1 cellular context compared by ENCODE assay signal in genomic region chr4:8402640-8403039, GRCh38.
TF ChIP-seq lines count a peak whose summit lies in the region.

No MANE protein-coding gene starts in this region.

TF ChIP-seq in H1, 55 proteins besides CTCF, POLR2A, EP300 and RAD21:
- TF ChIP-seq JUN (IDR thresholded peaks at IDR 0.05; ENCODE audit: low read depth, low read length) (no peak), CHD7 (IDR thresholded peaks at IDR 0.05; ENCODE audit: insufficient replicate concordance, low read length) (no peak), ASH2L (IDR thresholded peaks at IDR 0.05; ENCODE audit: low read length) (no peak), TAF7 (optimal IDR thresholded peaks at IDR 0.05; ENCODE audit: borderline replicate concordance, low read depth, low read length) (no peak), POLR2AphosphoS5 (IDR thresholded peaks at IDR 0.05; ENCODE audit: low read depth, low read length) (no peak), YY1 (IDR thresholded peaks at IDR 0.05; ENCODE audit: low read depth, low read length) (no peak), RFX5 (IDR thresholded peaks at IDR 0.05; ENCODE audit: borderline replicate concordance, low read depth, low read length) (no peak), ZNF274 (IDR thresholded peaks at IDR 0.05; ENCODE audit: borderline replicate concordance, extremely low read depth, low read length) (no peak), SP2 (IDR thresholded peaks at IDR 0.05; ENCODE audit: low read length) (no peak), SRF (IDR thresholded peaks at IDR 0.05; ENCODE audit: low read depth, low read length) (no peak), CTBP2 (IDR thresholded peaks at IDR 0.05; ENCODE audit: borderline replicate concordance, insufficient read depth, insufficient read length, low read length) (no peak), SAP30 (IDR thresholded peaks at IDR 0.05; ENCODE audit: insufficient read depth, insufficient replicate concordance, low read length) (no peak), TCF12 (IDR thresholded peaks at IDR 0.05; ENCODE audit: low read depth, low read length) (no peak), BCL11A (IDR thresholded peaks at IDR 0.05; ENCODE audit: low read depth in 2 of 2, low read length in 2 of 2) (no peak), SIX5 (IDR thresholded peaks at IDR 0.05; ENCODE audit: low read depth, low read length) (no peak)
- TF ChIP-seq, protein P1, sequence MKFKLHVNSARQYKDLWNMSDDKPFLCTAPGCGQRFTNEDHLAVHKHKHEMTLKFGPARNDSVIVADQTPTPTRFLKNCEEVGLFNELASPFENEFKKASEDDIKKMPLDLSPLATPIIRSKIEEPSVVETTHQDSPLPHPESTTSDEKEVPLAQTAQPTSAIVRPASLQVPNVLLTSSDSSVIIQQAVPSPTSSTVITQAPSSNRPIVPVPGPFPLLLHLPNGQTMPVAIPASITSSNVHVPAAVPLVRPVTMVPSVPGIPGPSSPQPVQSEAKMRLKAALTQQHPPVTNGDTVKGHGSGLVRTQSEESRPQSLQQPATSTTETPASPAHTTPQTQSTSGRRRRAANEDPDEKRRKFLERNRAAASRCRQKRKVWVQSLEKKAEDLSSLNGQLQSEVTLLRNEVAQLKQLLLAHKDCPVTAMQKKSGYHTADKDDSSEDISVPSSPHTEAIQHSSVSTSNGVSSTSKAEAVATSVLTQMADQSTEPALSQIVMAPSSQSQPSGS (IDR thresholded peaks at IDR 0.05; ENCODE audit: low read length), result no peak
